8 cellular contexts compared by ENCODE assay signal in the genomic region with DNA sequence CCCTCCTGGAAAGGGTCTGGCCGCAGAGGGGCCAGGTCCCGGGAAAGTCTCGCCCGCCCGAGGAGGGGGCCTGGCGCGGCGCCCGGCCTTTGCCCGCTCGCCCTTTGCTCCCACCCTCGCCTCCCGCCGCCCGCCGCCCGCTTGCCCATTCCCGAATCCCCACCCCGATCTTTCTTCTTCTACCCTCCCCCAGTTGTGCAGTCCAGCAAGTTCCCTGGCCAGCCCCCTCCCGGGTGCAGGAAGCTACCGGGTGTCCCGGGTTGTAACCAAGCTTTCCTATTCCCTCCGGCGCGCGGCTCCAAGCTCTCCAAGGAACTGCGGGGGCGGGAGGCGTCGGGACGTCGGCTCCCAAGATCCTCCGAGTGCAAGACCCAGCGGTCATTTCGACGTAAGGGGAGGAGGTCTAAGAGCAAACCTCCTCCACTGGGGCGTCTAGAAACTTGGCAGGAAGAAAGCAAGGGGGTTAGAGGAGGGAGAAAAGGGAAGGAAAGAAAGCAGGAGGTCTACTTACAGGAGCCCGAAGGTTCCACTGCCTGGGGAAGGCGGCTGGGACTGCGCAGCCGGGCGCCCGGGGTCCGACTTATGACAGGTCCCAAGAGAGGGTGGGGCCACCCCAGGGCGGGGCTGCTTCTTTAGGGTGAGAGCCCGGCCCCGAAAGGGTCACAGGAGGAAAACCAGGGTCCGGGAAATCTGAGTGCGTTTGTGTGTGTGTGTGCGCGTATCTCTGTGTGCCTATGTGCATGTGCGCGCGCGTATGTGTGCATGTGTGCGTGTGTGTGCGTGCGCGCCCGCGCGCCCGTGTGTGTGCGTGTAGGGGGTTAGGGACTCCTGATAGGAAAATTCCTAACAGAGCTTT. TPM values are rescaled to one million over a fixed set of nuclear protein-coding genes. Genes with fewer than 3 reads are reported as not detected.
DNase-seq lines count a peak whose midpoint lies in the region; ATAC-seq and TF ChIP-seq lines count a peak whose summit lies in the region.

A gene (minus strand): TSS at position 556 of the 856 bp plus-strand sequence. CDS start 2,225 bp downstream, outside the sequence.

- H3K27ac ChIP-seq in PC-3 (ENCODE audit: low read length) (peak within 1 kb of the TSS; percentile 43), angular gyrus (ENCODE audit: low read depth, low read length) (peak within 1 kb of the TSS; percentile 64)

- peak; percentile 84 for ATAC-seq in PC-3
- no peak for ATAC-seq in HG03159 (IDR thresholded peaks at IDR 0.05; ENCODE audit: unreplicated experiment)

- H3F3A ChIP-seq in PC-3 (ENCODE audit: low read length, unreplicated experiment), result no peaks in the 10 kb centered on the region

- no peaks in the 10 kb centered on the region for H4K20me1 ChIP-seq in PC-3 (ENCODE audit: low read length)

- H3K4me3 ChIP-seq in PC-3 (ENCODE audit: low read length), result peak within 1 kb of the TSS; percentile 80

- peaks cover 12% of the 10 kb centered on the region for H3K36me3 ChIP-seq in PC-3 (ENCODE audit: low read depth, low read length)

- POLR2A ChIA-PET in PC-3 (lab: Charles Lee; ENCODE audit: unreplicated experiment), result interaction anchor here (0.6 kb wide), 1 partner anchor 1283 kb away, joined by 4 read pairs; no protein-coding TSS in a partner anchor

- peaks cover 16% of the 10 kb centered on the region for H3K4me1 ChIP-seq in PC-3 (ENCODE audit: insufficient read depth, low read length)

- BruUV-seq in PC-3 (replicated peaks; lab: Mats Ljungman, UMichigan), result no TSS peak

- no peak for TF ChIP-seq CTCF in PC-3 (conservative IDR thresholded peaks at IDR 0.05; ENCODE audit: low read depth, low read length)

- H3K27me3 ChIP-seq in PC-3 (ENCODE audit: low read length), result no peaks in the 10 kb centered on the region

- peak within 1 kb of the TSS; percentile 98 for H2AFZ ChIP-seq in PC-3 (ENCODE audit: low read length)

- H3K9ac ChIP-seq in PC-3 (ENCODE audit: low read length), result peak within 1 kb of the TSS; percentile 76

- no peaks in the 10 kb centered on the region for H3K9me2 ChIP-seq in PC-3 (replicated peaks; ENCODE audit: low read length)

- CTCF ChIA-PET in PC-3 (lab: Charles Lee), result interaction anchor here (0.6 to 2.2 kb wide), 3 partner anchors 22 to 219 kb away, joined by 7 to 18 read pairs (median 15); no protein-coding TSS in a partner anchor

- peak; percentile 64 for DNase-seq in COLO668 (lab: John Stamatoyannopoulos, UW; ENCODE audit: unreplicated experiment)
- peak; percentile 88 for DNase-seq in HCEC 1CT
- DNase-seq in PC-3, result peak; percentile 72
- peak; percentile 92 for DNase-seq in cardiac septum (ENCODE audit: low spot score)
- DNase-seq in occipital lobe (lab: John Stamatoyannopoulos, UW), result peak; percentile 75
- DNase-seq in NCI-H1092 treated with DMSO at 0.1 percent for 48 hours (lab: John Stamatoyannopoulos, UW), result no peak

- intact Hi-C loops in PC-3 (cut with micrococcal nuclease), result loop anchor here (1.0 kb wide), 1 partner anchor 92 kb away; no protein-coding TSS in a partner anchor
- intact Hi-C loops in cardiac septum (cut with DNase I), result loop anchor here (2.0 to 5.0 kb wide), 2 partner anchors 31 to 473 kb away; a partner anchor contains a TSS

- H3K9me3 ChIP-seq in PC-3 (ENCODE audit: low read length), result no peaks in the 10 kb centered on the region

- H3K79me2 ChIP-seq in PC-3 (ENCODE audit: low read length), result peaks cover 24% of the 10 kb centered on the region

- H3K4me2 ChIP-seq in PC-3 (ENCODE audit: low read length), result peak within 1 kb of the TSS; percentile 92

RNA-seq across cellular contexts. Expression of the gene that starts here (rescaled TPM):
- total RNA-seq in PC-3 (2014; rRNA removed), result 42.5 and 43.1 TPM in 2 replicates
- total RNA-seq in cardiac septum, result 42.0 TPM
- total RNA-seq in occipital lobe, result 10.6 TPM
